Comparison of ENCODE assay signal across 8 cellular contexts in the genomic region with DNA sequence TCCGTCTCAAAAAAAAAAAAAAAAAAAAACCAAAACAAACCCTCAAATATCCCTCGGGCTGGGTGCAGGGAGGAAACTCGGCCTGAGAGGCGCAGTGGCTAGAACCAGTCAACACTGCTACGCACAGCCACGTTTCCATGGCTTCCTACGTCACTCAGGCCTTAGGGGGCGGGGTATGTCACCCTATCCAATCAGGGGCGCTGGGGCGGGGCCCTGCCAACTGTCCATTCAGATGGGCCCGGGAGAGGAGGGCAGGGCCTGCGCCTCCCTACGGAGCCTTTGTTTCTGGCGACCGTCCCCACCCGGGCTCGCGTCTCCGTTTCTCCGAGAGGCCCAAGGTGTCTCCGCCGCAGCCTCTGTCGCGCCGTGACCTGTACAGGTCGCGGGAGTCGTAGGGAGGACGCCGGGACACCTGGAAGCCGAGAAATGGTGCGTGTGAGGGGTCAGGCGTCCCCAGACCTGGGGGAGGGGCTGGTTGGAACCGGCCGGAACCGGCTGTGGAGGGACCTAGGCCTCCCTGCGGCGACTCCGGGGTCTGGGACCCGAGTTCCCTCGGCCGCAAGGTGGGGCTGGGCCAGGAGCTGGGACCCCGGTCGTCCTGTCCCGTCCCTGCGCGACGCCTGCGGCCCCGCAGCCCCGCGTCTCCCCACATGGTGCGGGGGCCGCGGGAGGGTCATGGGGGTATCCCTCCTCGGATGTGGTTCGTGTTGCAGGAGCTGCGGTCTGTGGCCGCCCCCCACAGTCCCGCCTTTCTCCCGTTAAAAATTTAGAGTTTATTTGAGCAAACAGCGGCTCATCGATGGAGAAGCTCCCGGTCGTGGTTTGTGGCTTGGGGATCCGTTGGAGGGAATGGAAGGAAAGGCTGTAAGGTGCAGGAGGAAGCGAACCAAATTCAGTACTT. TPM values are rescaled to one million over a fixed set of nuclear protein-coding genes. Genes with fewer than 3 reads are reported as not detected.
DNase-seq lines count a peak whose midpoint lies in the region; ATAC-seq and TF ChIP-seq lines count a peak whose summit lies in the region.

A gene (plus strand): TSS at position 282 of the 901 bp plus-strand sequence. CDS start 145 bp downstream, at position 427.

- peak within 1 kb of the TSS; percentile 98 for H3K9ac ChIP-seq in NT2/D1 (ENCODE audit: insufficient read length, low read depth)

- CTCF ChIA-PET in Calu3 (lab: Charles Lee): interaction anchor here (0.6 kb wide), 1 partner anchor 303 kb away, joined by 3 read pairs; no protein-coding TSS in a partner anchor

- peaks cover 5% of the 10 kb centered on the region for H3K9me3 Mint-ChIP-seq in Calu3 (ENCODE audit: low read depth, unreplicated experiment)
- H3K9me3 Mint-ChIP-seq in endothelial cell (ENCODE audit: unreplicated experiment): no peaks in the 10 kb centered on the region
- peaks cover 7% of the 10 kb centered on the region for H3K9me3 Mint-ChIP-seq in mesothelial cell of epicardium

- TF ChIP-seq CTCF in Calu3 (IDR thresholded peaks at IDR 0.05; ENCODE audit: unreplicated experiment) (no peak), endothelial cell (IDR thresholded peaks at IDR 0.05; ENCODE audit: unreplicated experiment) (no peak), mesothelial cell of epicardium (IDR thresholded peaks at IDR 0.05; ENCODE audit: unreplicated experiment) (no peak)

- peaks cover 3% of the 10 kb centered on the region for H3K4me1 ChIP-seq in NT2/D1 (ENCODE audit: insufficient read depth, insufficient read length)

- H3K27me3 Mint-ChIP-seq in Calu3 (ENCODE audit: unreplicated experiment) (no peaks in the 10 kb centered on the region), endothelial cell (ENCODE audit: unreplicated experiment) (peaks cover 6% of the 10 kb centered on the region), mesothelial cell of epicardium (ENCODE audit: low read depth) (no peaks in the 10 kb centered on the region)

- H3K4me1 Mint-ChIP-seq in Calu3 (ENCODE audit: low read depth, unreplicated experiment): no peaks in the 10 kb centered on the region
- H3K4me1 Mint-ChIP-seq in endothelial cell (ENCODE audit: unreplicated experiment): peaks cover 12% of the 10 kb centered on the region
- H3K4me1 Mint-ChIP-seq in mesothelial cell of epicardium: peaks cover 18% of the 10 kb centered on the region

- H3K4me3 ChIP-seq in NT2/D1 (ENCODE audit: insufficient read length, low read depth): peak within 1 kb of the TSS; percentile 98

- H3K4me3 Mint-ChIP-seq in Calu3 (ENCODE audit: low read depth, unreplicated experiment) (peak within 1 kb of the TSS; percentile 85), endothelial cell (ENCODE audit: unreplicated experiment) (peak within 1 kb of the TSS; percentile 98), mesothelial cell of epicardium (peak within 1 kb of the TSS; percentile 98)

- H3K36me3 Mint-ChIP-seq in Calu3 (ENCODE audit: insufficient read depth, unreplicated experiment): peaks cover 43% of the 10 kb centered on the region
- H3K36me3 Mint-ChIP-seq in endothelial cell (ENCODE audit: low read depth, unreplicated experiment): peaks cover 15% of the 10 kb centered on the region
- H3K36me3 Mint-ChIP-seq in mesothelial cell of epicardium: peaks cover 20% of the 10 kb centered on the region

- peaks cover 33% of the 10 kb centered on the region for H3K36me3 ChIP-seq in NT2/D1 (ENCODE audit: insufficient read depth, insufficient read length, low read length)

- no TSS peak for BruUV-seq in Calu3 (replicated peaks; lab: Mats Ljungman, UMichigan)

- H3K27ac Mint-ChIP-seq in Calu3 (ENCODE audit: unreplicated experiment): peak within 1 kb of the TSS; percentile 41
- H3K27ac Mint-ChIP-seq in endothelial cell (ENCODE audit: unreplicated experiment): peak within 1 kb of the TSS; percentile 97
- peak within 1 kb of the TSS; percentile 98 for H3K27ac Mint-ChIP-seq in mesothelial cell of epicardium

- DNase-seq in Calu3: peak; percentile 96
- peak in 75 of 76 experiments; percentile 74 to 100 (median 99) for DNase-seq in HUDEP-2 (lab: John Stamatoyannopoulos, UW; ENCODE audit: unreplicated experiment in 76 of 76)
- peak; percentile 98 for DNase-seq in NT2/D1 (ENCODE audit: low read depth, low spot score)
- DNase-seq in activated CD8-positive, alpha-beta memory T cell treated with anti-CD3 and anti-CD28 coated beads, Interleukin-2, amount 50 U/mL, for 4 hours: peak; percentile 98
- DNase-seq in endothelial cell (ENCODE audit: low spot score): peak; percentile 96
- peak; percentile 94 to 98 for DNase-seq in mesothelial cell of epicardium (ENCODE audit: low spot score in 2 of 2, unreplicated experiment in 2 of 2)
- DNase-seq in stimulated activated CD8-positive, alpha-beta memory T cell treated with anti-CD3 and anti-CD28 coated beads, Interleukin-15, amount 100 ng/mL, for 48 hours (ENCODE audit: low read depth in 2 of 2): peak; percentile 96 to 97

- peak; percentile 99 for ATAC-seq in GM21381 (IDR thresholded peaks at IDR 0.05; ENCODE audit: unreplicated experiment)

- peaks cover 5% of the 10 kb centered on the region; the same call in 1 of the 2 replicates for H3K9me3 ChIP-seq in NT2/D1 (ENCODE audit: insufficient read depth, low read length)

- intact Hi-C loops in Calu3 (cut with micrococcal nuclease; ENCODE audit: unreplicated experiment): no loop called here

- H3K27me3 ChIP-seq in NT2/D1 (ENCODE audit: insufficient read depth, insufficient read length): no peaks in the 10 kb centered on the region

RNA-seq across cellular contexts. Expression of the gene that starts here (rescaled TPM):
- total RNA-seq in Calu3 (2022) (12.0 and 13.3 TPM in 2 replicates), endothelial cell (ENCODE audit: unreplicated experiment) (21.9 TPM), mesothelial cell of epicardium (28.6 to 29.9 TPM (median 29.8 TPM) in 3 replicates)

Comparison
In these comparisons a context has a peak if more than half of its experiments do, and no peak if none do; other contexts are left out.
1. Peak in every context shown above with its lines: DNase-seq, ATAC-seq and H3K4me3 ChIP-seq.
2. H3K27ac Mint-ChIP-seq: peak in every context shown above with its lines; median percentile 98 in mesothelial cell of epicardium; 97 in endothelial cell; 41 in Calu3.